Comparison of ENCODE assay signal across 8 cellular contexts in genomic region chr19:45075215-45076028, GRCh38. TPM values are rescaled to one million over a fixed set of nuclear protein-coding genes. Genes with fewer than 3 reads are reported as not detected.
DNase-seq lines count a peak whose midpoint lies in the region; ATAC-seq and TF ChIP-seq lines count a peak whose summit lies in the region.

No MANE protein-coding gene starts in this region.

- H3K27me3 ChIP-seq in esophagus squamous epithelium: no peaks in the 10 kb centered on the region
- peaks cover 0 to 4% of the 10 kb centered on the region in 2 donors for H3K27me3 ChIP-seq in muscle layer of colon (ENCODE audit: control insufficient read depth in 1 of 2, insufficient read depth in 2 of 2, low read length in 2 of 2)

- H3K36me3 ChIP-seq in esophagus squamous epithelium (peaks cover 8 to 20% (median 11%) of the 10 kb centered on the region in 3 donors), muscle layer of colon (ENCODE audit: insufficient read depth, low read length) (peaks cover 5% of the 10 kb centered on the region), urinary bladder (ENCODE audit: insufficient read depth) (peaks cover 4% of the 10 kb centered on the region)

- WGBS in esophagus squamous epithelium, 2 donors: 0 to 5% methylated on average over 7 to 10 of the region's 26 CpGs
- WGBS in urinary bladder: 14% methylated on average over 25 of the region's 26 CpGs

- no peak overlapping the region for H3K9ac ChIP-seq in muscle layer of colon (ENCODE audit: low read length)

- ATAC-seq in GM18499 (IDR thresholded peaks at IDR 0.05; ENCODE audit: insufficient read depth, unreplicated experiment) (peak; percentile 32), HG02763 (IDR thresholded peaks at IDR 0.05; ENCODE audit: unreplicated experiment) (peak; percentile 42)
- ATAC-seq in activated CD4-positive, CD25-positive, alpha-beta regulatory T cell treated with anti-CD3 and anti-CD28 coated beads, Interleukin-2, amount 50 U/mL, for 24 hours: peak; percentile 7 to 12

- H3K4me1 ChIP-seq in esophagus squamous epithelium (peaks cover 56 to 92% (median 62%) of the 10 kb centered on the region in 3 donors), muscle layer of colon (ENCODE audit: insufficient read depth, low read length) (peaks cover 15% of the 10 kb centered on the region), urinary bladder (ENCODE audit: insufficient read depth) (no peaks in the 10 kb centered on the region)

- H3K9me3 ChIP-seq in esophagus squamous epithelium: no peaks in the 10 kb centered on the region
- no peaks in the 10 kb centered on the region for H3K9me3 ChIP-seq in muscle layer of colon (ENCODE audit: low read length)

- no peak for TF ChIP-seq CTCF in esophagus squamous epithelium (IDR thresholded peaks at IDR 0.05)

- H3K4me3 ChIP-seq in esophagus squamous epithelium: peak overlapping the region; percentile 55 to 83 (median 80)
- peak overlapping the region; percentile 34 to 38 for H3K4me3 ChIP-seq in muscle layer of colon (ENCODE audit: low read depth in 1 of 2, low read length in 2 of 2)
- peak overlapping the region; percentile 50 for H3K4me3 ChIP-seq in urinary bladder (ENCODE audit: low read depth, low read length)

- H3K27ac ChIP-seq in esophagus squamous epithelium (peak overlapping the region; percentile 82 to 95 (median 90)), muscle layer of colon (ENCODE audit: low read depth, low read length) (no peak overlapping the region), urinary bladder (ENCODE audit: low read depth) (peak overlapping the region; percentile 69)

- peak in 1 of 4 donors; percentile 68 for TF ChIP-seq POLR2A in esophagus squamous epithelium (IDR thresholded peaks at IDR 0.05)

- intact Hi-C loops in esophagus squamous epithelium (cut with DNase I): no loop called here

- DNase-seq in AG08395 (ENCODE audit: low spot score) (peak; percentile 84), NCI-H1105 treated with DMSO at 0.1 percent for 48 hours (lab: John Stamatoyannopoulos, UW) (peak; percentile 25), esophagus squamous epithelium (lab: John Stamatoyannopoulos, UW) (peak; percentile 83)

RNA-seq across cellular contexts. Expression of gene ZNF296, which starts 0.9 kb away (rescaled TPM):
- 10 to 100 TPM in 1 of 4 donors, 1 to 10 TPM in 3; 4.0 to 17.7 (median 4.5) TPM for total RNA-seq in esophagus squamous epithelium
- 0.42 TPM for total RNA-seq in urinary bladder
- 0.65 TPM for polyA plus RNA-seq in urinary bladder

RNA-seq across cellular contexts. Expression of gene GEMIN7, which starts 3.6 kb away (rescaled TPM):
- 10 to 100 TPM; 22.3 to 28.0 (median 25.4) TPM for total RNA-seq in esophagus squamous epithelium
- 10.4 TPM for total RNA-seq in urinary bladder
- polyA plus RNA-seq in urinary bladder: 23.6 TPM

RNA-seq across cellular contexts. Expression of gene PPP1R37, which starts 17.6 kb away (rescaled TPM):
- 10 to 100 TPM; 25.1 to 35.5 (median 30.8) TPM for total RNA-seq in esophagus squamous epithelium
- total RNA-seq in urinary bladder: 16.8 TPM
- polyA plus RNA-seq in urinary bladder: 31.6 TPM

RNA-seq across cellular contexts. Expression of gene CLASRP, which starts 36.6 kb away (rescaled TPM):
- 100 to 1,000 TPM in 1 of 4 donors, 10 to 100 TPM in 3; 46.4 to 122 (median 64.0) TPM for total RNA-seq in esophagus squamous epithelium
- total RNA-seq in urinary bladder: 11.2 TPM
- 45.6 TPM for polyA plus RNA-seq in urinary bladder

Comparison
In these comparisons a context has a peak if more than half of its experiments do, and no peak if none do; other contexts are left out.
1. DNase-seq: peak in every context shown above with its lines; median percentile 84 in AG08395; 83 in esophagus squamous epithelium; 25 in NCI-H1105 treated with DMSO at 0.1 percent for 48 hours.